1 cellular context compared by ENCODE assay signal in genomic region chr2:205786976-205787375, GRCh38.
TF ChIP-seq lines count a peak whose summit lies in the region.

No MANE protein-coding gene starts in this region.

TF ChIP-seq in HepG2, 621 proteins besides CTCF, POLR2A, EP300 and RAD21 (continued from another document and continues in another):
- TF ChIP-seq ZNF142 (CRISPR knock-in tag; IDR thresholded peaks at IDR 0.05) (no peak), ZNF296 (CRISPR knock-in tag; conservative IDR thresholded peaks at IDR 0.05) (no peak), SOX5 (CRISPR knock-in tag; IDR thresholded peaks at IDR 0.05; ENCODE audit: borderline replicate concordance) (peak; percentile 72; the same call in 1 of the 2 replicates), PRMT3 (CRISPR knock-in tag; IDR thresholded peaks at IDR 0.05; ENCODE audit: borderline replicate concordance, low read depth) (no peak), MLX (CRISPR knock-in tag; IDR thresholded peaks at IDR 0.05) (no peak), ZNF34 (CRISPR knock-in tag; IDR thresholded peaks at IDR 0.05; ENCODE audit: borderline replicate concordance) (0 out of 2 replicates have a peak, but pooled peaks have one; percentile 28), ZNF570 (CRISPR knock-in tag; IDR thresholded peaks at IDR 0.05; ENCODE audit: borderline replicate concordance) (no peak), MED13 (CRISPR knock-in tag; IDR thresholded peaks at IDR 0.05) (no peak), ZNF337 (CRISPR knock-in tag; IDR thresholded peaks at IDR 0.05; ENCODE audit: borderline replicate concordance, low read depth) (no peak), RFXAP (CRISPR knock-in tag; IDR thresholded peaks at IDR 0.05; ENCODE audit: borderline replicate concordance) (no peak), HOXA9 (CRISPR knock-in tag; IDR thresholded peaks at IDR 0.05; ENCODE audit: borderline replicate concordance) (no peak), RXRB (CRISPR knock-in tag; IDR thresholded peaks at IDR 0.05; ENCODE audit: borderline replicate concordance) (peak; percentile 67), ZNF605 (CRISPR knock-in tag; IDR thresholded peaks at IDR 0.05) (no peak), NR2F6 (IDR thresholded peaks at IDR 0.05) (0 out of 2 replicates have a peak, but pooled peaks have one; percentile 47), NR2F6 (CRISPR knock-in tag; IDR thresholded peaks at IDR 0.05) (peak; percentile 54), HES4 (CRISPR knock-in tag; IDR thresholded peaks at IDR 0.05; ENCODE audit: borderline replicate concordance) (no peak), GRHL1 (CRISPR knock-in tag; conservative IDR thresholded peaks at IDR 0.05) (no peak), NR2F1 (CRISPR knock-in tag; IDR thresholded peaks at IDR 0.05) (peak in 1 of 2 experiments; percentile 30; a peak in 2 of 4 replicates), IKZF4 (CRISPR knock-in tag; IDR thresholded peaks at IDR 0.05; ENCODE audit: borderline replicate concordance, low read depth, not compliant biosample characterization) (no peak), ZNF362 (CRISPR knock-in tag; IDR thresholded peaks at IDR 0.05; ENCODE audit: borderline replicate concordance) (no peak), SNAPC4 (CRISPR knock-in tag; IDR thresholded peaks at IDR 0.05) (no peak), JARID2 (CRISPR knock-in tag; IDR thresholded peaks at IDR 0.05; ENCODE audit: insufficient replicate concordance) (no peak), ZNF678 (CRISPR knock-in tag; IDR thresholded peaks at IDR 0.05) (no peak), HMGXB3 (CRISPR knock-in tag; IDR thresholded peaks at IDR 0.05; ENCODE audit: borderline replicate concordance) (no peak), ZNF775 (CRISPR knock-in tag; IDR thresholded peaks at IDR 0.05; ENCODE audit: borderline replicate concordance) (no peak), GATAD2A (CRISPR knock-in tag; IDR thresholded peaks at IDR 0.05) (peak; percentile 73), KAT7 (CRISPR knock-in tag; IDR thresholded peaks at IDR 0.05; ENCODE audit: borderline replicate concordance) (no peak), KDM4B (CRISPR knock-in tag; IDR thresholded peaks at IDR 0.05) (no peak), MEF2D (CRISPR knock-in tag; IDR thresholded peaks at IDR 0.05) (no peak), PHF21A (CRISPR knock-in tag; IDR thresholded peaks at IDR 0.05) (0 out of 2 replicates have a peak, but pooled peaks have one; percentile 37), MYPOP (CRISPR knock-in tag; IDR thresholded peaks at IDR 0.05) (no peak), RFX1 (IDR thresholded peaks at IDR 0.05) (no peak), JDP2 (CRISPR knock-in tag; IDR thresholded peaks at IDR 0.05; ENCODE audit: borderline replicate concordance) (no peak)
